Comparison of ENCODE assay signal across 33 cellular contexts in the genomic region with DNA sequence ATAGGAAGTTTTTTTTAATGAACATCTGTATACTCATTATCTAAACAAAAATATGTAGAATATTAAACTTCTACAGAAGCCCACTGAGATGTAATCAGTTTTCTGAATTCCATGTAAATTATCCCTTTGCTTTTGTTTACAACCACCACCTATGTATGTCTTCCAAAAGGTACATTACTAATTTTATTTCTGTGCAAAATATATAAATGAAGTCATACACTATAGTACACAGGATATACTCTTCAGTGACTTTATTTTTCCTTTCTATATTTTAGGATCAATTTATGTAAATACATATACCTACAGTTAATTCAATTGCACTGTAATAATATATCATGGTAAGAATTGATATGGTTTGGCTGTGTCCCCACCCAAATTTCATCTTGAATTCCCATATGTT.
"Had no signal": no experiment of that assay in that cellular context is flagged by ENCODE, and none has a peak within 500 bp of the region (broad histone marks: within the 10 kb centered on the region; RNA-seq: fewer than 3 reads in every experiment).

No MANE protein-coding gene starts in this region.

- FAIRE-seq: astrocyte, bronchial epithelial cell had no signal

- H3K36me3 ChIP-seq: adrenal gland, ascending aorta, brain microvascular endothelial cell, breast epithelium, cardiac muscle cell had no signal

- H3K4me1 ChIP-seq: adrenal gland, ascending aorta, body of pancreas, breast epithelium had no signal

- ATAC-seq: activated naive CD4-positive, alpha-beta T cell treated with anti-CD3 and anti-CD28 coated beads, Interleukin-2, amount 50 U/mL, for 72 hours; activated naive CD8-positive, alpha-beta T cell treated with anti-CD3 and anti-CD28 coated beads, Interleukin-2, amount 50 U/mL, for 24 hours; activated T-cell treated with anti-CD3 and anti-CD28 coated beads, Interleukin-2, amount 50 U/mL, for 4 hours; activated T-cell treated with anti-CD3 and anti-CD28 coated beads, Interleukin-2, amount 50 U/mL, for 72 hours; activated T-helper 17 cell treated with anti-CD3 and anti-CD28 coated beads, Interleukin-2, amount 50 U/mL, for 72 hours; body of pancreas had no signal

- H3K27ac ChIP-seq: adrenal gland, ascending aorta, body of pancreas, brain microvascular endothelial cell, breast epithelium, cardiac muscle cell had no signal

- DNase-seq: activated effector memory CD4-positive, alpha-beta T cell treated with anti-CD3 and anti-CD28 coated beads, Interleukin-2, amount 50 U/mL, for 16 hours; activated effector memory CD4-positive, alpha-beta T cell treated with Interleukin-2 at 50 U/mL for 16 hours; activated gamma-delta T cell; activated gamma-delta T cell treated with Interleukin-2 at 50 U/mL for 16 hours; activated naive CD4-positive, alpha-beta T cell; activated naive CD4-positive, alpha-beta T cell treated with anti-CD3 and anti-CD28 coated beads for 36 hours; activated naive CD4-positive, alpha-beta T cell treated with anti-CD3 and anti-CD28 coated beads, Interleukin-2, amount 10 ng/mL, durations not matched to agents 7 days and 5 days; activated naive CD4-positive, alpha-beta T cell treated with anti-CD3 and anti-CD28 coated beads, Interleukin-2, amount 50 U/mL, for 16 hours; activated naive CD4-positive, alpha-beta T cell treated with Interleukin-2 at 50 U/mL for 16 hours; activated naive CD8-positive, alpha-beta T cell treated with anti-CD3 and anti-CD28 coated beads for 36 hours; activated naive CD8-positive, alpha-beta T cell treated with anti-CD3 and anti-CD28 coated beads, Interleukin-2, amount 10 ng/mL, durations not matched to agents 7 days and 5 days; activated naive CD8-positive, alpha-beta T cell treated with anti-CD3 and anti-CD28 coated beads, Interleukin-2, amount 50 U/mL, for 24 hours; activated T-cell treated with anti-CD3 and anti-CD28 coated beads, Interleukin-2, amount 50 U/mL, for 24 hours; activated T-cell treated with anti-CD3 and anti-CD28 coated beads, Interleukin-2, amount 50 U/mL, for 4 hours; activated T-cell treated with anti-CD3 and anti-CD28 coated beads, Interleukin-2, amount 50 U/mL, for 48 hours; activated T-cell treated with anti-CD3 and anti-CD28 coated beads, Interleukin-2, amount 50 U/mL, for 72 hours; adrenal gland; amniotic stem cell; amygdala; anterior cingulate cortex; aorta; body of pancreas; brain microvascular endothelial cell; caudate nucleus; central memory CD4-positive, alpha-beta T cell; cerebellar nuclear complex had no signal

- H3K9me3 ChIP-seq: adrenal gland, ascending aorta, body of pancreas, breast epithelium had no signal

- H3K27me3 ChIP-seq: adrenal gland, ascending aorta, body of pancreas, brain microvascular endothelial cell, breast epithelium, cardiac muscle cell had no signal

- H3K4me3 ChIP-seq: adrenal gland, ascending aorta, body of pancreas, breast epithelium, cardiac muscle cell had no signal
